20 cellular contexts compared by ENCODE assay signal in genomic region chr2:38035968-38036367, GRCh38. TPM values are rescaled to one million over a fixed set of nuclear protein-coding genes. Genes with fewer than 3 reads are reported as not detected.
DNase-seq lines count a peak whose midpoint lies in the region; ATAC-seq, FAIRE-seq and TF ChIP-seq lines count a peak whose summit lies in the region.
"Had no signal": no experiment of that assay in that cellular context is flagged by ENCODE, and none has a peak within 500 bp of the region (broad histone marks: within the 10 kb centered on the region; RNA-seq: fewer than 3 reads in every experiment).

No MANE protein-coding gene starts in this region.

- peaks cover 23% of the 10 kb centered on the region for H3K4me1 ChIP-seq in GM12878 (ENCODE audit: control insufficient read depth, insufficient read depth, low read length)

- H3K27me3 Mint-ChIP-seq in nephron (ENCODE audit: low read depth) = peaks cover 20% of the 10 kb centered on the region

- POLR2A ChIA-PET in GM12878 (lab: Charles Lee) = no interaction called here
- POLR2A ChIA-PET in HEK293T (lab: Yijun Ruan, JAX) = no interaction called here

- peaks cover 31% of the 10 kb centered on the region for H3K4me1 Mint-ChIP-seq in nephron

- H3K4me3 ChIP-seq in GM12878 (no peak overlapping the region), WERI-Rb-1 (ENCODE audit: low read depth, low read length) (no peak overlapping the region)
- H3K4me3 ChIP-seq: GM23248 had no signal

- intact Hi-C loops in GM12878 (cut with micrococcal nuclease; ENCODE audit: unreplicated experiment) = loop anchor here (2.0 to 5.0 kb wide), 3 partner anchors 81 to 227 kb away; partner anchors contain the start of gene RMDN2

- no peak overlapping the region for H3K4me2 ChIP-seq in GM12878 (ENCODE audit: control insufficient read depth, insufficient read depth)

- BruUV-seq in GM12878 (replicated peaks; lab: Mats Ljungman, UMichigan) = no TSS peak

- no peaks in the 10 kb centered on the region for H3K36me3 ChIP-seq in GM12878 (ENCODE audit: control insufficient read depth in 2 of 2, insufficient read depth in 2 of 2, low read length in 1 of 2)
- H3K36me3 ChIP-seq in WERI-Rb-1 = no peaks in the 10 kb centered on the region

- H3K79me2 ChIP-seq in GM12878 (ENCODE audit: control insufficient read depth, insufficient read depth, low read length) = no peaks in the 10 kb centered on the region

- ATAC-seq in GM12878 = no peak

- H3K4me3 Mint-ChIP-seq in nephron = no peak overlapping the region
- H3K4me3 Mint-ChIP-seq: CD4-positive, alpha-beta memory T cell had no signal

- H2AFZ ChIP-seq in GM12878 (ENCODE audit: control insufficient read depth, low read depth, low read length) = peak overlapping the region; percentile 45
- H2AFZ ChIP-seq: GM23248 had no signal

- TF ChIP-seq CTCF in GM12878 (IDR thresholded peaks at IDR 0.05 in 2 of 3, conservative IDR thresholded peaks at IDR 0.05 in 1 of 3; ENCODE audit: control insufficient read depth in 2 of 3, extremely low read depth in 1 of 3, insufficient read depth in 1 of 3, low read depth in 3 of 3, low read length in 3 of 3) (no peak), nephron (IDR thresholded peaks at IDR 0.05; ENCODE audit: unreplicated experiment in 3 of 3) (no peak), WERI-Rb-1 (IDR thresholded peaks at IDR 0.05; ENCODE audit: low read depth, low read length) (no peak)

- H3K27me3 ChIP-seq in GM12878 (replicated peaks in 1 of 2; ENCODE audit: control insufficient read depth in 2 of 2, insufficient read depth in 2 of 2, low read length in 1 of 2) (no peaks in the 10 kb centered on the region), WERI-Rb-1 (ENCODE audit: insufficient read depth, low read depth, severe bottlenecking) (no peaks in the 10 kb centered on the region)

- H3K27ac Mint-ChIP-seq in nephron = peak overlapping the region in 2 of 3 experiments; percentile 9 to 91
- H3K27ac Mint-ChIP-seq: CD4-positive, alpha-beta memory T cell had no signal

- SMC1A ChIA-PET in GM12878 (lab: Charles Lee; ENCODE audit: uncharacterized antibody, unreplicated experiment) = interaction anchor here (1.0 to 3.7 kb wide), 9 partner anchors 8 to 383 kb away, joined by 3 to 18 read pairs (median 11); no protein-coding TSS in a partner anchor

- no peak overlapping the region for H3K9ac ChIP-seq in GM12878 (ENCODE audit: control insufficient read depth, insufficient read depth, low read length)
- H3K9ac ChIP-seq: GM23248 had no signal

- 52% methylated on average over 7 of the region's 7 CpGs for WGBS in GM12878 (ENCODE audit: insufficient coverage, insufficient replicate concordance, low lambda C conversion rate, missing lambda C conversion rate)

- TF ChIP-seq POLR2A in GM12878 (IDR thresholded peaks at IDR 0.05; ENCODE audit: low read depth, low read length) = no peak

- H3K9me3 Mint-ChIP-seq in nephron = peaks cover under 1% of the 10 kb centered on the region
- H3K9me3 Mint-ChIP-seq: CD4-positive, alpha-beta memory T cell had no signal

- in situ Hi-C loops in GM12878 (cut with MboI) = no loop called here

- TF ChIP-seq EP300 in GM12878 (IDR thresholded peaks at IDR 0.05; ENCODE audit: borderline replicate concordance in 1 of 2, control insufficient read depth in 1 of 2, low read depth in 2 of 2, low read length in 2 of 2) = no peak

- FAIRE-seq in GM12878 (lab: Jason Lieb, UNC) = no peak
- peak; percentile 63 for FAIRE-seq in urothelium cell line (lab: Jason Lieb, UNC)
- FAIRE-seq: GM19239, H1 had no signal

- H3K27ac ChIP-seq in GM12878 (ENCODE audit: control insufficient read depth, insufficient read depth) (peak overlapping the region; percentile 2; the same call in 1 of the 2 replicates), WERI-Rb-1 (no peak overlapping the region)
- H3K27ac ChIP-seq: GM23248 had no signal

- no peaks in the 10 kb centered on the region for H3K36me3 Mint-ChIP-seq in nephron (ENCODE audit: low read depth)
- H3K36me3 Mint-ChIP-seq: CD4-positive, alpha-beta memory T cell had no signal

- no peaks in the 10 kb centered on the region for H3K9me3 ChIP-seq in GM12878 (replicated peaks; ENCODE audit: control insufficient read depth, insufficient read depth, low read length)
- H3K9me3 ChIP-seq in WERI-Rb-1 (ENCODE audit: severe bottlenecking) = no peaks in the 10 kb centered on the region

- CTCF ChIA-PET in GM12878 (lab: Yijun Ruan, JAX) = interaction anchor here (0.6 to 3.1 kb wide), 6 partner anchors 8 to 239 kb away, joined by 3 to 17 read pairs (median 4); no protein-coding TSS in a partner anchor
- CTCF ChIA-PET in HEK293T (lab: Yijun Ruan, JAX) = interaction anchor here (0.5 kb wide), 1 partner anchor 239 kb away, joined by 5 read pairs; no protein-coding TSS in a partner anchor

- RAD21 ChIA-PET in GM12878 (lab: Charles Lee; ENCODE audit: unreplicated experiment) = no interaction called here

- TF ChIP-seq RAD21 in GM12878 (IDR thresholded peaks at IDR 0.05; ENCODE audit: insufficient read depth, low read depth, low read length) = no peak

- peak; percentile 30 for DNase-seq in NCI-H226
- DNase-seq in GM12878 (ENCODE audit: low read depth, low spot score) = no peak
- no peak for DNase-seq in urothelium cell line (ENCODE audit: low spot score)
- no peak for DNase-seq in activated CD4-positive, alpha-beta T cell treated with anti-CD3 and anti-CD28 coated beads for 4 hours
- DNase-seq in HEK293T (ENCODE audit: extremely low spot score) = no peak
- no peak for DNase-seq in WERI-Rb-1
- DNase-seq: C1 segment of cervical spinal cord; Calu3; CD4-positive, alpha-beta memory T cell; COR-L47; DMS53; DMS79 treated with DMSO at 0.1 percent for 48 hours; GF-D8; GM23248; H7; HCEC 1CT had no signal

- no peaks in the 10 kb centered on the region for H4K20me1 ChIP-seq in GM12878 (ENCODE audit: control insufficient read depth, insufficient read depth)

TF ChIP-seq in GM12878, 131 proteins besides CTCF, POLR2A, EP300 and RAD21 (continues in another document):
- TF ChIP-seq RAD51 (IDR thresholded peaks at IDR 0.05) (no peak), RUNX3 (IDR thresholded peaks at IDR 0.05; ENCODE audit: low read length) (no peak), BMI1 (IDR thresholded peaks at IDR 0.05; ENCODE audit: borderline replicate concordance) (no peak)

TF ChIP-seq in HEK293T, 16 proteins besides CTCF, POLR2A, EP300 and RAD21:
- TF ChIP-seq LEF1 (IDR thresholded peaks at IDR 0.05; ENCODE audit: borderline replicate concordance) = no peak
- TF ChIP-seq L3MBTL2 (conservative IDR thresholded peaks at IDR 0.05) = no peak
- TF ChIP-seq SUZ12 (IDR thresholded peaks at IDR 0.05) = no peak
- TF ChIP-seq SP1 (IDR thresholded peaks at IDR 0.05) = no peak
- no peak for TF ChIP-seq HDGF (IDR thresholded peaks at IDR 0.05; ENCODE audit: borderline replicate concordance)
- TF ChIP-seq, protein P1, sequence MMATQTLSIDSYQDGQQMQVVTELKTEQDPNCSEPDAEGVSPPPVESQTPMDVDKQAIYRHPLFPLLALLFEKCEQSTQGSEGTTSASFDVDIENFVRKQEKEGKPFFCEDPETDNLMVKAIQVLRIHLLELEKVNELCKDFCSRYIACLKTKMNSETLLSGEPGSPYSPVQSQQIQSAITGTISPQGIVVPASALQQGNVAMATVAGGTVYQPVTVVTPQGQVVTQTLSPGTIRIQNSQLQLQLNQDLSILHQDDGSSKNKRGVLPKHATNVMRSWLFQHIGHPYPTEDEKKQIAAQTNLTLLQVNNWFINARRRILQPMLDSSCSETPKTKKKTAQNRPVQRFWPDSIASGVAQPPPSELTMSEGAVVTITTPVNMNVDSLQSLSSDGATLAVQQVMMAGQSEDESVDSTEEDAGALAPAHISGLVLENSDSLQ (IDR thresholded peaks at IDR 0.05) = no peak
- TF ChIP-seq FOXA1 (IDR thresholded peaks at IDR 0.05) = no peak
- TF ChIP-seq CTBP1 (IDR thresholded peaks at IDR 0.05; ENCODE audit: borderline replicate concordance) = no peak
- no peak for TF ChIP-seq ARNT (IDR thresholded peaks at IDR 0.05)
- TF ChIP-seq TARDBP (IDR thresholded peaks at IDR 0.05) = no peak
- no peak for TF ChIP-seq ZNF384 (IDR thresholded peaks at IDR 0.05)
- no peak for TF ChIP-seq FOXM1 (IDR thresholded peaks at IDR 0.05; ENCODE audit: borderline replicate concordance)

RNA-seq across cellular contexts. Expression of gene CYP1B1, which starts 40.0 kb away (rescaled TPM):
- 6.3 and 7.3 TPM in 2 replicates for total RNA-seq in GM12878 (2013; cell fraction: nucleolus; rRNA removed)
- total RNA-seq in GM12878 (2014; rRNA removed) (2.4 and 3.0 TPM in 2 replicates), GM12878 (2014; rRNA removed; fragmentation: Illumina TruSeq; extraction: Trizol) (3.4 TPM in 2 replicates), GM12878 (2021) (9.0 and 10.1 TPM in 2 replicates)
- 10.2 TPM for polyA plus RNA-seq in GM12878 (2011; ENCODE audit: low read depth)
- polyA plus RNA-seq in GM12878 (2011; rRNA removed) (0.35 and 0.65 TPM in 2 replicates), GM12878 (2014; fragmentation: Illumina TruSeq; extraction: Trizol) (4.6 and 5.2 TPM in 2 replicates), GM12878 (2014; fragmentation: Nextera tagmentation; extraction: Ambion mirVana) (1 to 10 TPM; 2.2 to 3.0 TPM), GM12878 (2014; rRNA removed) (2.7 and 3.4 TPM in 2 replicates), GM12878 (2016; fragmentation: Nextera tagmentation; extraction: Ambion mirVana) (10 to 100 TPM; 22.0 to 29.7 TPM)
- polyA plus RNA-seq in GM12878 (2011; cell fraction: cytosol; rRNA removed) = 0.66 and 0.67 TPM in 2 replicates
- 0.49 and 0.56 TPM in 2 replicates for polyA plus RNA-seq in GM12878 (2011; cell fraction: nucleus; rRNA removed)
- 16.1 and 16.6 TPM in 2 replicates for polyA plus RNA-seq in GM12878 (2012)
- polyA minus RNA-seq in GM12878 (2011; rRNA and poly(A)+ RNA removed) = 1.7 and 2.5 TPM in 2 replicates
- polyA minus RNA-seq in GM12878 (2011; cell fraction: cytosol; rRNA and poly(A)+ RNA removed) = 0.52 and 0.67 TPM in 2 replicates
- polyA minus RNA-seq in GM12878 (2011; cell fraction: nucleus; rRNA and poly(A)+ RNA removed) = 0.85 and 1.1 TPM in 2 replicates
- total RNA-seq: G401 had no signal
